22 cellular contexts compared by ENCODE assay signal in genomic region chr19:4705413-4706131, GRCh38. TPM values are rescaled to one million over a fixed set of nuclear protein-coding genes. Genes with fewer than 3 reads are reported as not detected.
DNase-seq lines count a peak whose midpoint lies in the region; ATAC-seq and TF ChIP-seq lines count a peak whose summit lies in the region.
"Had no signal": no experiment of that assay in that cellular context is flagged by ENCODE, and none has a peak within 500 bp of the region (broad histone marks: within the 10 kb centered on the region; RNA-seq: fewer than 3 reads in every experiment).

No MANE protein-coding gene starts in this region.

- intact Hi-C loops in Right ventricle myocardium superior (cut with DNase I) (no loop called here), cardiac septum (cut with DNase I) (no loop called here), left ventricle myocardium inferior (cut with micrococcal nuclease) (no loop called here), vagina (cut with DNase I) (no loop called here)

- H3K9me3 ChIP-seq in left ventricle myocardium inferior (replicated peaks) (no peaks in the 10 kb centered on the region), vagina (no peaks in the 10 kb centered on the region)
- H3K9me3 ChIP-seq: upper lobe of left lung had no signal

- H3K36me3 ChIP-seq in left ventricle myocardium inferior (peaks cover 63% of the 10 kb centered on the region), vagina (peaks cover 0 to 57% of the 10 kb centered on the region in 2 donors)

- TF ChIP-seq POLR2A in vagina (IDR thresholded peaks at IDR 0.05) = no peak

- H3K4me1 ChIP-seq in left ventricle myocardium inferior (peaks cover 55% of the 10 kb centered on the region), vagina (peaks cover 31% of the 10 kb centered on the region)
- H3K4me1 ChIP-seq: parathyroid adenoma had no signal

- peak overlapping the region in 2 of 3 experiments; percentile 71 to 87 for H3K27ac Mint-ChIP-seq in nephron
- H3K27ac Mint-ChIP-seq: activated B cell treated with CpG ODN at 0.5 μM for 24 hours; activated CD8-positive, alpha-beta T cell treated with anti-CD3 and anti-CD28 coated beads, Interleukin-2, amount 10 ng/mL, durations not matched to agents 7 days and 5 days; activated T-helper 1 cell treated with anti-CD3 and anti-CD28 coated beads, Interleukin-12 subunit alpha, Interleukin-12 subunit beta, Interleukin-2, Interleukin-4 antibody, amounts not matched to agents 30 ng/mL and 10 ng/mL and 1 ng/mL, durations not matched to agents 14 hours and 24 hours and 36 hours; T-helper 1 cell treated with Interleukin-12 subunit alpha and Interleukin-12 subunit beta and Interleukin-4 antibody, amounts not matched to agents 30 μg/mL and 1 μg/mL, for 36 hours had no signal

- H3K4me1 Mint-ChIP-seq in nephron = no peaks in the 10 kb centered on the region
- H3K4me1 Mint-ChIP-seq: activated B cell treated with CpG ODN at 0.5 μM for 24 hours had no signal

- peaks cover 42% of the 10 kb centered on the region for H3K36me3 Mint-ChIP-seq in nephron (ENCODE audit: low read depth)

- ATAC-seq in Right ventricle myocardium superior (ENCODE audit: poor library complexity) = peak; percentile 5
- ATAC-seq in GM18498 (IDR thresholded peaks at IDR 0.05; ENCODE audit: unreplicated experiment) = no peak
- ATAC-seq: activated CD8-positive, alpha-beta T cell treated with anti-CD3 and anti-CD28 coated beads, Interleukin-2, amount 10 ng/mL, durations not matched to agents 7 days and 5 days had no signal

- H3K4me3 ChIP-seq in left ventricle myocardium inferior (no peak overlapping the region), vagina (no peak overlapping the region)
- H3K4me3 ChIP-seq: upper lobe of left lung had no signal

- no peak overlapping the region for H3K4me3 Mint-ChIP-seq in nephron
- H3K4me3 Mint-ChIP-seq: activated B cell treated with CpG ODN at 0.5 μM for 24 hours; activated CD8-positive, alpha-beta T cell treated with anti-CD3 and anti-CD28 coated beads, Interleukin-2, amount 10 ng/mL, durations not matched to agents 7 days and 5 days; activated T-helper 1 cell treated with anti-CD3 and anti-CD28 coated beads, Interleukin-12 subunit alpha, Interleukin-12 subunit beta, Interleukin-2, Interleukin-4 antibody, amounts not matched to agents 30 ng/mL and 10 ng/mL and 1 ng/mL, durations not matched to agents 14 hours and 24 hours and 36 hours; CD4-positive, CD25-positive, alpha-beta regulatory T cell; T-helper 1 cell treated with Interleukin-12 subunit alpha and Interleukin-12 subunit beta and Interleukin-4 antibody, amounts not matched to agents 30 μg/mL and 1 μg/mL, for 36 hours had no signal

- peak; percentile 67 for DNase-seq in Right ventricle myocardium superior
- no peak for DNase-seq in cardiac septum (ENCODE audit: low spot score)
- peak; percentile 64 for DNase-seq in left ventricle myocardium inferior
- no peak for DNase-seq in vagina (ENCODE audit: extremely low spot score in 2 of 2)
- DNase-seq in SK-N-DZ (ENCODE audit: low spot score) = no peak
- no peak for DNase-seq in NCI-H187 (lab: John Stamatoyannopoulos, UW)
- DNase-seq: activated B cell treated with CpG ODN at 0.5 μM for 24 hours; activated CD8-positive, alpha-beta T cell treated with anti-CD3 and anti-CD28 coated beads, Interleukin-2, amount 10 ng/mL, durations not matched to agents 7 days and 5 days; CD4-positive, CD25-positive, alpha-beta regulatory T cell; hippocampal formation; kidney; MM.1S; NCI-H1930; NCI-H446 treated with DMSO at 0.1 percent for 48 hours; SHP77; stimulated activated naive CD4-positive, alpha-beta T cell; upper lobe of left lung had no signal

- no peaks in the 10 kb centered on the region for H3K27me3 Mint-ChIP-seq in nephron (ENCODE audit: low read depth)
- H3K27me3 Mint-ChIP-seq: activated B cell treated with CpG ODN at 0.5 μM for 24 hours; CD4-positive, CD25-positive, alpha-beta regulatory T cell had no signal

- H3K27me3 ChIP-seq in left ventricle myocardium inferior (ENCODE audit: low read depth) (no peaks in the 10 kb centered on the region), vagina (no peaks in the 10 kb centered on the region)
- H3K27me3 ChIP-seq: upper lobe of left lung had no signal

- H3K27ac ChIP-seq in left ventricle myocardium inferior (replicated peaks) (peak overlapping the region; percentile 93), vagina (peak overlapping the region; percentile 53)
- H3K27ac ChIP-seq: parathyroid adenoma had no signal

- TF ChIP-seq CTCF in left ventricle myocardium inferior (IDR thresholded peaks at IDR 0.05; ENCODE audit: borderline replicate concordance) (no peak), nephron (IDR thresholded peaks at IDR 0.05; ENCODE audit: unreplicated experiment in 3 of 3) (no peak), vagina (IDR thresholded peaks at IDR 0.05) (no peak)

- H3K9me3 Mint-ChIP-seq in nephron = no peaks in the 10 kb centered on the region
- H3K9me3 Mint-ChIP-seq: activated B cell treated with CpG ODN at 0.5 μM for 24 hours; activated T-helper 1 cell treated with anti-CD3 and anti-CD28 coated beads, Interleukin-12 subunit alpha, Interleukin-12 subunit beta, Interleukin-2, Interleukin-4 antibody, amounts not matched to agents 30 ng/mL and 10 ng/mL and 1 ng/mL, durations not matched to agents 14 hours and 24 hours and 36 hours; CD4-positive, CD25-positive, alpha-beta regulatory T cell; T-helper 1 cell treated with Interleukin-12 subunit alpha and Interleukin-12 subunit beta and Interleukin-4 antibody, amounts not matched to agents 30 μg/mL and 1 μg/mL, for 36 hours had no signal

RNA-seq across cellular contexts. Expression of gene DPP9, which starts 18.1 kb away (rescaled TPM):
- total RNA-seq in Right ventricle myocardium superior (54.0 TPM), cardiac septum (39.0 TPM), left ventricle myocardium inferior (52.5 TPM), vagina (53.8 TPM)
- 17.4 and 29.8 TPM in 2 replicates for polyA plus RNA-seq in SK-N-DZ (2014; cell fraction: cytosol; rRNA removed)
- 20.5 and 30.7 TPM in 2 replicates for polyA plus RNA-seq in SK-N-DZ (2014; cell fraction: nucleus; rRNA removed)

RNA-seq across cellular contexts. Expression of gene MYDGF, which starts 35.4 kb away (rescaled TPM):
- 23.2 TPM for total RNA-seq in Right ventricle myocardium superior
- 37.1 TPM for total RNA-seq in cardiac septum
- total RNA-seq in left ventricle myocardium inferior = 26.3 TPM
- 33.4 TPM for total RNA-seq in vagina
- polyA plus RNA-seq in SK-N-DZ (2014; cell fraction: cytosol; rRNA removed) = 66.4 and 72.3 TPM in 2 replicates
- 38.4 and 39.3 TPM in 2 replicates for polyA plus RNA-seq in SK-N-DZ (2014; cell fraction: nucleus; rRNA removed)

Comparison
In these comparisons a context has a peak if more than half of its experiments do, and no peak if none do; other contexts are left out.
1. DNase-seq: peak in Right ventricle myocardium superior (single experiment) and left ventricle myocardium inferior (single experiment); none in cardiac septum (single experiment), vagina (0 of 2), SK-N-DZ (single experiment) and NCI-H187 (0 of 2).